ENCODE assay signal across 10 cellular contexts in the genomic region with DNA sequence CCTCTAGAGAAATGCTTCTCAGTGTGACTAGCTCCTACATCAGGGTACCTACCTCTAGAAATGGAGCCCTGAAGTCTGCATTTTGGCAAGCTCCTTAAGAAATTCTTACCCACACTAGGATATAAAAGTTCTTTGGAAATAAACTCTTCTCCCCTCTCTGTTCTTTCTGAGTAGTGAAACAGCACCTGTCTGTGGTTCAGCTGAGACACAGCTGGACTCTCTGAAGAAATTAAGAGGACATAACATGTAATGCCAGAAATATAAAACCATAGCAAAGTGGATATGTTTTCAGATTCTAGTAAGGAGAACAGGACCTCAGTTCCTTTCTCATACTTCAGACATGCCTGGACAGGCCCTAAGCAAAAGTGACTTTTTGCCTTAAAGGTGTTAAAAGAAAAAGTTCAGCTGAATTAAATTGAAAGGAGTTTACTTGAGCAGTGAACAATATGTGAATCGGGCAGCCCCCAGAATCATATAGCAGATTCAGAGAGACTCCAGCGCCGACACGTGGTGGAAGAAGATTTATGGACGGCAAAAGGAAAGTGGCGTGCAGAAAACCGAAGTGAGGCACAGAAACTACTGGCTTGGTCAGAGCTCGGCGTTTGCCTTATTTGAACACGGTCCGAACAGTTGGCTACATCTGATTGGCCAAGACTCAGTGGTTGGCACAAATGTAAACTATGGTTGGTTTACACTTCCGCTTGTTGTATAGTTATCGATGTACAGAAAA.
A peak's percentile ranks its signal among the peaks of the same experiment; 100 is the strongest.
DNase-seq lines count a peak whose midpoint lies in the region; ATAC-seq and TF ChIP-seq lines count a peak whose summit lies in the region.
"Had no signal": no experiment of that assay in that cellular context is flagged by ENCODE, and none has a peak within 500 bp of the region (broad histone marks: within the 10 kb centered on the region; RNA-seq: fewer than 3 reads in every experiment).

No MANE protein-coding gene starts in this region.

- no peak for DNase-seq in GM13976 (ENCODE audit: low spot score)
- peak; percentile 36 for DNase-seq in MV-4-11 (lab: John Stamatoyannopoulos, UW)
- no peak for DNase-seq in astrocyte of the cerebellum (ENCODE audit: low read depth)
- DNase-seq in retinal pigment epithelial cell (ENCODE audit: low read depth) = no peak
- DNase-seq in LoVo (ENCODE audit: low spot score) = no peak
- DNase-seq in colonic mucosa = no peak
- no peak for DNase-seq in NCI-H1092 treated with DMSO at 0.1 percent for 48 hours (lab: John Stamatoyannopoulos, UW)

- in situ Hi-C loops in GM13976 (cut with MboI; ENCODE audit: low sequenced_read_pairs, unreplicated experiment) (no loop called here), astrocyte of the cerebellum (cut with HindIII; ENCODE audit: low sequenced_read_pairs) (no loop called here)

- H3K36me3 ChIP-seq in colonic mucosa = no peaks in the 10 kb centered on the region
- H3K36me3 ChIP-seq: SJSA1 had no signal

- H3K4me3 ChIP-seq in astrocyte of the cerebellum (ENCODE audit: low read depth, low read length) (no peak overlapping the region), retinal pigment epithelial cell (ENCODE audit: low read length) (no peak overlapping the region), colonic mucosa (no peak overlapping the region)
- H3K4me3 ChIP-seq: SJSA1, smooth muscle cell had no signal

- intact Hi-C loops in colonic mucosa (cut with DNase I) = no loop called here

- no peak overlapping the region for H3K9ac ChIP-seq in colonic mucosa (ENCODE audit: low read depth in 2 of 2, low read length in 2 of 2)

- H3K4me1 ChIP-seq in colonic mucosa = no peaks in the 10 kb centered on the region
- H3K4me1 ChIP-seq: SJSA1 had no signal

- no peaks in the 10 kb centered on the region for H3K27me3 ChIP-seq in colonic mucosa

- no peak overlapping the region for H3K27ac ChIP-seq in colonic mucosa
- H3K27ac ChIP-seq: SJSA1 had no signal

- no peaks in the 10 kb centered on the region for H3K9me3 ChIP-seq in colonic mucosa
- H3K9me3 ChIP-seq: SJSA1 had no signal

- no peak for ATAC-seq in GM19455 (IDR thresholded peaks at IDR 0.05; ENCODE audit: unreplicated experiment)

- peak; percentile 26 for TF ChIP-seq CTCF in GM13976 (IDR thresholded peaks at IDR 0.05; ENCODE audit: borderline replicate concordance, control extremely low read depth, extremely low read depth, insufficient read depth, missing control alignments)
- peak; percentile 24 for TF ChIP-seq CTCF in astrocyte of the cerebellum (IDR thresholded peaks at IDR 0.05; ENCODE audit: low read depth, low read length, missing control alignments)
- TF ChIP-seq CTCF in retinal pigment epithelial cell (conservative IDR thresholded peaks at IDR 0.05; ENCODE audit: low read depth, low read length) = peak; percentile 9
- TF ChIP-seq CTCF in colonic mucosa (IDR thresholded peaks at IDR 0.05) = no peak
